ENCODE assay signal across 8 cellular contexts in the genomic region with DNA sequence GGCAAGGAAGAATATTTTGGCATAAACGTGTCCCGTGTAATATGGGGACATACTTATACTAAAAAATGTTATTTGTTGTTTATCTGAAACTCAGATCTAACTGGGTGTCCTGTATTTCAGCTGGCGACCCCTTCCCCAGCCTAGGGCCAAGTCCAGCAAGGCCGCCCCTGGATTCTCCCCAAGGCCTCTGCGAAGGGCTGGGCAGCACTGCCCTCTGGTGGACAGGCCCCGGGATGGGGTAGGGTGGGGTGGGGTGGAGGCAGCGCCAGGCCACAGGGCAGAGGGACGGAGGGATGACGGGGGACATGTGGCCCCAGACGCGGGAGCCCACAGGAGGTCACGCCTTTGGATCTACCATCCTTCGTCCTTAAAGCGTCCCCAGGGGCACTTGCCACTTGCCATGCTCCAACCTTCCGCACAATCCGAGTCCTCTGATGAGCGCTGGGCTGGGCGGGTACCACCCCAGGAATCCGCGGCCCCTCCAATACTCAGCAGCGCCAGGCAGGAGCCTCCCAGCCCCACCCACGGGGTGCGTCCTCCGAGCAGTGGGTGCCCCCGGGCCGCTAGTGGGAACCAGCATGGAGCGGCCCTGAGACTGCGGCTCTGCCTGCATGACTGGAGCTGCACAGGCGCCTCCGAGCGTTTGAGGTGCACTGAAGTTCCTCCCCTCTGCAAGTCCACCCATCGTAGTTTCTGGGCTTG. TPM values are rescaled to one million over a fixed set of nuclear protein-coding genes. Genes with fewer than 3 reads are reported as not detected.
A peak's percentile ranks its signal among the peaks of the same experiment; 100 is the strongest.
DNase-seq lines count a peak whose midpoint lies in the region; FAIRE-seq and TF ChIP-seq lines count a peak whose summit lies in the region.

No MANE protein-coding gene starts in this region.

- H3K27me3 ChIP-seq in AG04450 (ENCODE audit: control insufficient read depth, insufficient read depth, low read length) (peaks cover 10% of the 10 kb centered on the region), Peyer's patch (no peaks in the 10 kb centered on the region), mucosa of stomach (ENCODE audit: control insufficient read depth, insufficient read depth, low read length) (peaks cover 3% of the 10 kb centered on the region)

- no peaks in the 10 kb centered on the region; the same call in 1 of the 2 replicates for H3K9me3 ChIP-seq in AG04450 (ENCODE audit: control insufficient read depth, insufficient read depth, low read length)
- no peaks in the 10 kb centered on the region for H3K9me3 ChIP-seq in Peyer's patch
- H3K9me3 ChIP-seq in mucosa of stomach (ENCODE audit: control insufficient read depth, low read length): no peaks in the 10 kb centered on the region

- no peak for TF ChIP-seq POLR2A in Peyer's patch (IDR thresholded peaks at IDR 0.05)
- TF ChIP-seq POLR2A in lower leg skin (IDR thresholded peaks at IDR 0.05): no peak

- FAIRE-seq in RCC 7860 (lab: Jason Lieb, UNC): no peak

- H3K4me3 ChIP-seq in AG04450 (ENCODE audit: low read depth, low read length) (no peak overlapping the region), GM12864 (ENCODE audit: low read depth, low read length) (no peak overlapping the region), Peyer's patch (peak overlapping the region in 1 of 4 donors; percentile 38), mucosa of stomach (ENCODE audit: low read length) (peak overlapping the region; percentile 14), lower leg skin (ENCODE audit: low read depth, poor library complexity, severe bottlenecking) (no peak overlapping the region)

- POLR2A ChIA-PET in AG04450 (lab: Yijun Ruan, JAX): interaction anchor here (0.6 kb wide), 1 partner anchor 34 kb away, joined by 3 read pairs; no protein-coding TSS in a partner anchor

- peak overlapping the region; percentile 22 for H3K9ac ChIP-seq in mucosa of stomach (ENCODE audit: low read length)

- H3K27ac ChIP-seq in AG04450 (ENCODE audit: low read depth, low read length): no peak overlapping the region
- H3K27ac ChIP-seq in Peyer's patch: peak overlapping the region in 3 of 4 donors; percentile 68 to 95 (median 91)

- intact Hi-C loops in lower leg skin (cut with DNase I; ENCODE audit: low total_unique reads): no loop called here

- CTCF ChIA-PET in AG04450 (lab: Charles Lee): no interaction called here

- H3K4me1 ChIP-seq in Peyer's patch (peaks cover 0 to 68% (median 3%) of the 10 kb centered on the region in 4 donors), mucosa of stomach (ENCODE audit: control insufficient read depth, insufficient read depth, low read length) (peaks cover 80% of the 10 kb centered on the region)

- DNase-seq in AG04450 (ENCODE audit: low read depth, low spot score) (no peak), GM12864 (ENCODE audit: low read depth) (no peak), Peyer's patch (peak; percentile 40 to 87 (median 81)), ecto neural progenitor cell (ENCODE audit: low spot score) (peak; percentile 81), RCC 7860 (ENCODE audit: low spot score) (no peak), lower leg skin (ENCODE audit: low spot score in 2 of 2) (no peak), GM19240 (ENCODE audit: insufficient read length, low spot score) (no peak)

- TF ChIP-seq CTCF in AG04450 (IDR thresholded peaks at IDR 0.05; ENCODE audit: low read depth, low read length): peak; percentile 72
- peak; percentile 54 for TF ChIP-seq CTCF in GM12864 (IDR thresholded peaks at IDR 0.05; ENCODE audit: low read depth, low read length, missing control alignments)
- peak in 5 of 6 experiments; percentile 16 to 88 (median 78) for TF ChIP-seq CTCF in Peyer's patch (IDR thresholded peaks at IDR 0.05)
- TF ChIP-seq CTCF in lower leg skin (IDR thresholded peaks at IDR 0.05): no peak

- H3K36me3 ChIP-seq in Peyer's patch (no peaks in the 10 kb centered on the region), mucosa of stomach (ENCODE audit: control insufficient read depth, insufficient read depth, low read length) (no peaks in the 10 kb centered on the region)

- 19 to 24% methylated on average over 28 to 31 of the region's 32 CpGs for WGBS in lower leg skin, 2 donors

RNA-seq across cellular contexts. Expression of gene AGPAT2, which starts 7.1 kb away (rescaled TPM):
- polyA plus RNA-seq in AG04450 (2011; rRNA removed): 24.4 and 30.0 TPM in 2 replicates
- 16.2 and 21.7 TPM in 2 replicates for polyA minus RNA-seq in AG04450 (2011; rRNA and poly(A)+ RNA removed)
- total RNA-seq in Peyer's patch (100 to 1,000 TPM in 3 of 4 donors, 10 to 100 TPM in 1; 97.4 to 802 (median 479) TPM), lower leg skin (10 to 100 TPM; 52.4 to 77.7 (median 63.5) TPM)

RNA-seq across cellular contexts. Expression of gene DIPK1B, which starts 18.1 kb away (rescaled TPM):
- 2.8 and 3.6 TPM in 2 replicates for polyA plus RNA-seq in AG04450 (2011; rRNA removed)
- 1.3 and 2.6 TPM in 2 replicates for polyA minus RNA-seq in AG04450 (2011; rRNA and poly(A)+ RNA removed)
- total RNA-seq in Peyer's patch (1 to 10 TPM in 3 of 4 donors, under 1 TPM in 1; 0.70 to 5.8 (median 2.6) TPM), lower leg skin (10 to 100 TPM in 2 of 4 donors, 1 to 10 TPM in 2; 7.1 to 13.5 (median 9.5) TPM)

RNA-seq across cellular contexts. Expression of gene EGFL7, which starts 31.6 kb away (rescaled TPM):
- 3.9 and 6.1 TPM in 2 replicates for polyA plus RNA-seq in AG04450 (2011; rRNA removed)
- polyA minus RNA-seq in AG04450 (2011; rRNA and poly(A)+ RNA removed): 0.23 and 1.00 TPM in 2 replicates
- total RNA-seq in Peyer's patch: 10 to 100 TPM; 21.5 to 77.6 (median 46.0) TPM
- total RNA-seq in lower leg skin: 10 to 100 TPM; 27.8 to 62.2 (median 46.2) TPM

RNA-seq across cellular contexts. Expression of gene LCN10, which starts 48.4 kb away (rescaled TPM):
- not detected in 2 replicates for polyA plus RNA-seq in AG04450 (2011; rRNA removed)
- polyA minus RNA-seq in AG04450 (2011; rRNA and poly(A)+ RNA removed): not detected in 2 replicates
- total RNA-seq in Peyer's patch (10 to 100 TPM in 1 of 4 donors, 1 to 10 TPM in 3; 1.1 to 28.1 (median 4.4) TPM), lower leg skin (1 to 10 TPM in 2 of 4 donors, under 1 TPM in 1, not detected in 1; 0.61 to 5.7 (median 1.7) TPM)

RNA-seq across cellular contexts. Expression of gene LCN6, which starts 54.0 kb away (rescaled TPM):
- not detected in 2 replicates for polyA plus RNA-seq in AG04450 (2011; rRNA removed)
- polyA minus RNA-seq in AG04450 (2011; rRNA and poly(A)+ RNA removed): not detected in 2 replicates
- 10 to 100 TPM in 1 of 4 donors, 1 to 10 TPM in 3; 4.7 to 17.3 (median 5.6) TPM for total RNA-seq in Peyer's patch
- total RNA-seq in lower leg skin: 1 to 10 TPM in 2 of 4 donors, not detected in 2; 6.3 to 7.3 TPM

Comparison
In these comparisons a context has a peak if more than half of its experiments do, and no peak if none do; other contexts are left out.
1. DNase-seq: peak in Peyer's patch (3 of 3) and ecto neural progenitor cell (single experiment); none in AG04450 (single experiment), GM12864 (single experiment), RCC 7860 (single experiment), lower leg skin (0 of 2) and GM19240 (single experiment).
2. CTCF ChIP-seq: peak in AG04450 (single experiment), GM12864 (single experiment) and Peyer's patch (5 of 6); none in lower leg skin (0 of 3).